9 cellular contexts compared by ENCODE assay signal in the genomic region with DNA sequence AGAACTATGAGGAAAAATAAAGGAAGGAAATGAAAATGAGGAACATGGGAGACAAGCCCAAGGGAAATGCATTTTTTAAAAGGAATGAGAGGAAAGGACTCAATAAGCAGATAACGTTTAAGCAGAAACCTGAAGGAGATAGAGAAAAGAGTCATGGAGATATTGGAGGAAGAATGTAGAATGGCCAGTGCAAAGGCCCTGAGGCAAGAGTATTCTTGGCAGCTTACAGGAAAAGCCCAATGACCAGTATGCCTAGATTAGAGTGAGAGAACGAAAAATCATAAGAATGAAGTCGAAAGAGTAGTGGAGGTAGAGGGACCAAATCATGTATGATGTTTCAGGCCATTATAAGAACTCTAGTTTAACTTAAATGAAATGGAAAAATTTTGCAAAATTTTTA.
"Had no signal": no experiment of that assay in that cellular context is flagged by ENCODE, and none has a peak within 500 bp of the region (broad histone marks: within the 10 kb centered on the region; RNA-seq: fewer than 3 reads in every experiment).

No MANE protein-coding gene starts in this region.

- H3K27ac ChIP-seq: GM23248, HL-60 had no signal

- H3K36me3 ChIP-seq: HAP-1 had no signal

- ATAC-seq: HCT116, HepG2 had no signal

- H3K9ac ChIP-seq: GM23248 had no signal

- H3K4me3 ChIP-seq: GM23248, HAP-1 had no signal

- DNase-seq: GM23248, GOT3, H7, HFFc6, KG1 had no signal

- H3K4me1 ChIP-seq: HAP-1 had no signal

- H2AFZ ChIP-seq: GM23248 had no signal
